In genomic region chr11:35714882-35715612, GRCh38 we compare ENCODE assay signal across 8 cellular contexts. TPM values are rescaled to one million over a fixed set of nuclear protein-coding genes. Genes with fewer than 3 reads are reported as not detected.
DNase-seq lines count a peak whose midpoint lies in the region; ATAC-seq, FAIRE-seq and TF ChIP-seq lines count a peak whose summit lies in the region.

No MANE protein-coding gene starts in this region.

- SMC1A ChIA-PET in GM12878 (lab: Charles Lee; ENCODE audit: uncharacterized antibody, unreplicated experiment) = interaction anchor here (0.7 to 1.9 kb wide), 8 partner anchors 14 to 417 kb away, joined by 3 to 12 read pairs (median 4); no protein-coding TSS in a partner anchor

- H3K9ac ChIP-seq in mammary epithelial cell (ENCODE audit: insufficient read depth, low read length) (no peak overlapping the region), GM12878 (ENCODE audit: control insufficient read depth, insufficient read depth, low read length) (no peak overlapping the region)

- FAIRE-seq in GM12878 (lab: Jason Lieb, UNC) = no peak

- dilution Hi-C loops in mammary epithelial cell (cut with HindIII; ENCODE audit: low sequenced_read_pairs) = loop anchor here (5.0 kb wide), 2 partner anchors 102 to 103 kb away; no protein-coding TSS in a partner anchor

- H3K36me3 ChIP-seq in mammary epithelial cell (ENCODE audit: insufficient read depth, low read length) (no peaks in the 10 kb centered on the region), breast epithelium (no peaks in the 10 kb centered on the region), GM12878 (ENCODE audit: control insufficient read depth in 2 of 2, insufficient read depth in 2 of 2, low read length in 1 of 2) (no peaks in the 10 kb centered on the region)

- 83% methylated on average over 3 of the region's 3 CpGs for WGBS in mammary epithelial cell (ENCODE audit: low coverage, missing lambda C conversion rate)
- WGBS in GM12878 (ENCODE audit: insufficient coverage, insufficient replicate concordance, low lambda C conversion rate, missing lambda C conversion rate) = 15% methylated on average over 3 of the region's 3 CpGs

- intact Hi-C loops in mammary epithelial cell (cut with micrococcal nuclease) = loop anchor here (5.0 to 10.0 kb wide), 4 partner anchors 228 to 552 kb away; no protein-coding TSS in a partner anchor
- intact Hi-C loops in breast epithelium (cut with DNase I; ENCODE audit: low total_unique reads) = no loop called here
- intact Hi-C loops in GM12878 (cut with micrococcal nuclease; ENCODE audit: unreplicated experiment) = loop anchor here (5.0 to 10.0 kb wide), 2 partner anchors 200 to 357 kb away; no protein-coding TSS in a partner anchor

- no peak overlapping the region for H3K4me3 ChIP-seq in mammary epithelial cell (replicated peaks in 1 of 3; ENCODE audit: insufficient read depth in 1 of 3, low read depth in 2 of 3, low read length in 3 of 3)
- no peak overlapping the region for H3K4me3 ChIP-seq in breast epithelium
- H3K4me3 ChIP-seq in GM12878 = no peak overlapping the region

- H3K4me2 ChIP-seq in mammary epithelial cell (ENCODE audit: insufficient read depth, low read depth, low read length) (no peak overlapping the region), GM12878 (ENCODE audit: control insufficient read depth, insufficient read depth) (no peak overlapping the region; the same call in 1 of the 2 replicates)

- H3K9me3 ChIP-seq in mammary epithelial cell (replicated peaks; ENCODE audit: insufficient read depth, low read length) (no peaks in the 10 kb centered on the region), breast epithelium (no peaks in the 10 kb centered on the region), GM12878 (replicated peaks; ENCODE audit: control insufficient read depth, insufficient read depth, low read length) (no peaks in the 10 kb centered on the region)

- no peaks in the 10 kb centered on the region for H3K27me3 ChIP-seq in mammary epithelial cell (ENCODE audit: insufficient read depth, low read length)
- H3K27me3 ChIP-seq in breast epithelium = no peaks in the 10 kb centered on the region
- no peaks in the 10 kb centered on the region for H3K27me3 ChIP-seq in GM12878 (replicated peaks in 1 of 2; ENCODE audit: control insufficient read depth in 2 of 2, insufficient read depth in 2 of 2, low read length in 1 of 2)

- H4K20me1 ChIP-seq in mammary epithelial cell (ENCODE audit: insufficient read depth, low read length) (no peaks in the 10 kb centered on the region), GM12878 (ENCODE audit: control insufficient read depth, insufficient read depth) (no peaks in the 10 kb centered on the region)

- no peak for TF ChIP-seq CTCF in mammary epithelial cell (conservative IDR thresholded peaks at IDR 0.05 in 1 of 2, IDR thresholded peaks at IDR 0.05 in 1 of 2; ENCODE audit: extremely low read depth in 1 of 2, insufficient read depth in 1 of 2, low read depth in 1 of 2, low read length in 2 of 2)
- TF ChIP-seq CTCF in breast epithelium (IDR thresholded peaks at IDR 0.05) = no peak
- no peak for TF ChIP-seq CTCF in GM12878 (IDR thresholded peaks at IDR 0.05 in 2 of 3, conservative IDR thresholded peaks at IDR 0.05 in 1 of 3; ENCODE audit: control insufficient read depth in 2 of 3, extremely low read depth in 1 of 3, insufficient read depth in 1 of 3, low read depth in 3 of 3, low read length in 3 of 3)

- peak; percentile 13; the same call in 1 of the 2 replicates for TF ChIP-seq RAD21 in GM12878 (IDR thresholded peaks at IDR 0.05; ENCODE audit: insufficient read depth, low read depth, low read length)

- in situ Hi-C loops in mammary epithelial cell (cut with MboI; ENCODE audit: low sequenced_read_pairs in 2 of 2) (no loop called here), GM12878 (cut with MboI) (no loop called here)

- POLR2A ChIA-PET in GM12878 (lab: Charles Lee) = no interaction called here

- BruUV-seq in mammary epithelial cell (replicated peaks; lab: Mats Ljungman, UMichigan) = no TSS peak
- no TSS peak for BruUV-seq in GM12878 (replicated peaks; lab: Mats Ljungman, UMichigan)

- RAD21 ChIA-PET in GM12878 (lab: Charles Lee; ENCODE audit: unreplicated experiment) = interaction anchor here (1.6 to 2.9 kb wide), 3 partner anchors 71 to 107 kb away, joined by 5 to 9 read pairs (median 9); no protein-coding TSS in a partner anchor

- H3K27ac ChIP-seq in mammary epithelial cell (ENCODE audit: insufficient read depth, low read depth, low read length) = no peak overlapping the region
- H3K27ac ChIP-seq in breast epithelium = no peak overlapping the region
- H3K27ac ChIP-seq in GM12878 (ENCODE audit: control insufficient read depth, insufficient read depth) = no peak overlapping the region; the same call in 1 of the 2 replicates

- DNase-seq in mammary epithelial cell = peak; percentile 32
- DNase-seq in breast epithelium (ENCODE audit: low spot score in 2 of 2) = no peak
- peak; percentile 77 for DNase-seq in GM12878 (ENCODE audit: low read depth, low spot score)
- peak; percentile 3 for DNase-seq in stimulated activated naive CD8-positive, alpha-beta T cell treated with anti-CD3 and anti-CD28 coated beads, Interleukin-15, Interleukin-2, amounts not matched to agents 100 U/mL and 50 U/mL, for 24 hours
- DNase-seq in NCI-H2107 treated with DMSO at 0.1 percent for 48 hours (lab: John Stamatoyannopoulos, UW; ENCODE audit: unreplicated experiment) = no peak
- DNase-seq in SK-N-DZ (ENCODE audit: low spot score) = no peak
- DNase-seq in HT-29 (ENCODE audit: low spot score) = no peak

- TF ChIP-seq POLR2A in breast epithelium (IDR thresholded peaks at IDR 0.05) (no peak), GM12878 (IDR thresholded peaks at IDR 0.05; ENCODE audit: low read depth, low read length) (no peak)

- no peaks in the 10 kb centered on the region for H3K4me1 ChIP-seq in mammary epithelial cell (ENCODE audit: insufficient read depth, low read length)
- H3K4me1 ChIP-seq in breast epithelium = no peaks in the 10 kb centered on the region
- H3K4me1 ChIP-seq in GM12878 (ENCODE audit: control insufficient read depth, insufficient read depth, low read length) = peaks cover 8% of the 10 kb centered on the region; the same call in 1 of the 2 replicates

- ATAC-seq in HG02973 (IDR thresholded peaks at IDR 0.05; ENCODE audit: unreplicated experiment) (peak; percentile 91), GM12878 (peak; percentile 91)
- peak; percentile 46 for ATAC-seq in stimulated activated naive CD8-positive, alpha-beta T cell treated with anti-CD3 and anti-CD28 coated beads, Interleukin-15, Interleukin-2, amounts not matched to agents 100 U/mL and 50 U/mL, for 24 hours

- TF ChIP-seq EP300 in GM12878 (IDR thresholded peaks at IDR 0.05; ENCODE audit: borderline replicate concordance in 1 of 2, control insufficient read depth in 1 of 2, low read depth in 2 of 2, low read length in 2 of 2) = peak; percentile 47 to 55; a peak in 2 of 4 replicates

- CTCF ChIA-PET in mammary epithelial cell (lab: Charles Lee; ENCODE audit: low non-redundant PET) (no interaction called here), GM12878 (lab: Yijun Ruan, JAX) (interaction anchor here (1.0 to 1.2 kb wide), 4 partner anchors 9 to 107 kb away, joined by 3 to 8 read pairs (median 6); no protein-coding TSS in a partner anchor)

- H3K79me2 ChIP-seq in mammary epithelial cell (ENCODE audit: insufficient read depth, low read length) (peaks cover 54% of the 10 kb centered on the region), GM12878 (ENCODE audit: control insufficient read depth, insufficient read depth, low read length) (peaks cover under 1% of the 10 kb centered on the region; the same call in 1 of the 2 replicates)

- H2AFZ ChIP-seq in mammary epithelial cell (ENCODE audit: low read depth, low read length) = no peak overlapping the region
- H2AFZ ChIP-seq in GM12878 (ENCODE audit: control insufficient read depth, low read depth, low read length) = no peak overlapping the region

TF ChIP-seq in GM12878, 131 proteins besides CTCF, POLR2A, EP300 and RAD21 (continues in another document):
- TF ChIP-seq SREBF2 (IDR thresholded peaks at IDR 0.05; ENCODE audit: low read length) = no peak

RNA-seq across cellular contexts. Expression of gene TRIM44, which starts 52.5 kb away (rescaled TPM):
- total RNA-seq in mammary epithelial cell (10 to 100 TPM; 27.7 to 55.7 TPM), breast epithelium (10 to 100 TPM; 31.2 to 47.0 (median 33.1) TPM), GM12878 (2014; rRNA removed) (17.8 and 18.6 TPM in 2 replicates), GM12878 (2014; rRNA removed; fragmentation: Illumina TruSeq; extraction: Trizol) (17.4 and 17.5 TPM in 2 replicates), GM12878 (2021) (51.2 and 54.5 TPM in 2 replicates)
- polyA plus RNA-seq in mammary epithelial cell (46.0 TPM), GM12878 (2011; rRNA removed) (86.4 and 93.0 TPM in 2 replicates), GM12878 (2014; fragmentation: Illumina TruSeq; extraction: Trizol) (53.0 and 61.9 TPM in 2 replicates), GM12878 (2014; fragmentation: Nextera tagmentation; extraction: Ambion mirVana) (1 to 10 TPM; 6.7 to 8.9 TPM), GM12878 (2014; rRNA removed) (25.8 and 27.1 TPM in 2 replicates), GM12878 (2016; fragmentation: Nextera tagmentation; extraction: Ambion mirVana) (10 to 100 TPM; 29.4 to 40.1 TPM)
- polyA minus RNA-seq in mammary epithelial cell = 211 TPM
- 41.8 and 42.1 TPM in 2 replicates for total RNA-seq in GM12878 (2013; cell fraction: nucleolus; rRNA removed)
- polyA plus RNA-seq in GM12878 (2011; ENCODE audit: low read depth) = 10.2 TPM
- polyA plus RNA-seq in GM12878 (2011; cell fraction: cytosol; rRNA removed) = 55.2 and 67.9 TPM in 2 replicates
- 112 and 116 TPM in 2 replicates for polyA plus RNA-seq in GM12878 (2011; cell fraction: nucleus; rRNA removed)
- polyA plus RNA-seq in GM12878 (2012) = 16.1 and 27.8 TPM in 2 replicates
- 82.1 and 117 TPM in 2 replicates for polyA minus RNA-seq in GM12878 (2011; rRNA and poly(A)+ RNA removed)
- polyA minus RNA-seq in GM12878 (2011; cell fraction: cytosol; rRNA and poly(A)+ RNA removed) = 22.2 and 23.4 TPM in 2 replicates
- 10.6 and 15.8 TPM in 2 replicates for polyA minus RNA-seq in GM12878 (2011; cell fraction: nucleus; rRNA and poly(A)+ RNA removed)
- polyA plus RNA-seq in SK-N-DZ (2014; cell fraction: cytosol; rRNA removed) = 17.0 and 17.4 TPM in 2 replicates
- polyA plus RNA-seq in SK-N-DZ (2014; cell fraction: nucleus; rRNA removed) = 23.5 and 32.9 TPM in 2 replicates
- total RNA-seq in HT-29 (2014; rRNA removed; shearing (Covaris generic)) = 32.2 and 58.2 TPM in 2 replicates

Comparison
In these comparisons a context has a peak if more than half of its experiments do, and no peak if none do; other contexts are left out.
1. DNase-seq: peak in mammary epithelial cell (single experiment), GM12878 (single experiment) and stimulated activated naive CD8-positive, alpha-beta T cell treated with anti-CD3 and anti-CD28 coated beads, Interleukin-15, Interleukin-2, amounts not matched to agents 100 U/mL and 50 U/mL, for 24 hours (single experiment); none in breast epithelium (0 of 2), NCI-H2107 treated with DMSO at 0.1 percent for 48 hours (single experiment), SK-N-DZ (single experiment) and HT-29 (single experiment).
2. Peak in every context shown above with its lines, with median percentiles within 50 percentile points of each other: ATAC-seq.